Comparison of ENCODE assay signal across 1 cellular context in the genomic region with DNA sequence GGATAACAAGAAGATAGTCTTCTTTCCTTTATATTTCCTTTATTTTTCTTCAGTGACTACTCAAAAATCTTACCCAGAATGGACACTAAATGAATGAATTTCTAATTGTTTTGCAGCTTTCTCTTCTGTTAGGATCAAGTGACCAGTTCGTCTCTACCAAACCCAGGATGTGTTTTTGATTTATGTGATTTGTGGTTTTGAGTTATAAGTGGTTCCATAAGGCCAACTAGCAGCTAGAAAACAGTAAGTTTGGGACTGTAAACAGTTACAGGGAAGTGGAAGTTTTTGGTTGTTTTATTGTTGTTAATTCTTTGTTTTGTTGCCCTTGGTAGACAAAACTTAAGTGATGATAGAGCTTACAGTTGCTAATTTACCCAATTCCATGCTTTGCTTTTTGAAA.
TF ChIP-seq lines count a peak whose summit lies in the region.

No MANE protein-coding gene starts in this region.

TF ChIP-seq in GM23338, 12 proteins besides CTCF, POLR2A, EP300 and RAD21 (continued from another document):
- TF ChIP-seq REST (IDR thresholded peaks at IDR 0.05; ENCODE audit: unreplicated experiment) (no peak), NANOG (IDR thresholded peaks at IDR 0.05; ENCODE audit: borderline replicate concordance) (no peak), EZH2phosphoT487 (IDR thresholded peaks at IDR 0.05; ENCODE audit: unreplicated experiment) (no peak), JUNB (IDR thresholded peaks at IDR 0.05; ENCODE audit: unreplicated experiment) (no peak), EZH2 (IDR thresholded peaks at IDR 0.05; ENCODE audit: low read depth, unreplicated experiment) (no peak), POLR2AphosphoS5 (IDR thresholded peaks at IDR 0.05; ENCODE audit: low read depth) (no peak), ZNF331 (CRISPR knock-in tag; IDR thresholded peaks at IDR 0.05; ENCODE audit: low read depth) (no peak), ZNF114 (CRISPR knock-in tag; IDR thresholded peaks at IDR 0.05) (no peak), CREB1 (CRISPR knock-in tag; IDR thresholded peaks at IDR 0.05; ENCODE audit: low read depth) (no peak), STAT1 (IDR thresholded peaks at IDR 0.05; ENCODE audit: unreplicated experiment) (no peak)
TF ChIP-seq in GM23338: peak in this region for 0.
